ENCODE assay signal across 24 cellular contexts in genomic region chr15:89826671-89827655, GRCh38. TPM values are rescaled to one million over a fixed set of nuclear protein-coding genes. Genes with fewer than 3 reads are reported as not detected.
A peak's percentile ranks its signal among the peaks of the same experiment; 100 is the strongest.
DNase-seq lines count a peak whose midpoint lies in the region; ATAC-seq, FAIRE-seq and TF ChIP-seq lines count a peak whose summit lies in the region.
"Had no signal": no experiment of that assay in that cellular context is flagged by ENCODE, and none has a peak within 500 bp of the region (broad histone marks: within the 10 kb centered on the region; RNA-seq: fewer than 3 reads in every experiment).

No MANE protein-coding gene starts in this region.

- peak overlapping the region; percentile 92; the same call in 1 of the 2 replicates for H3K27ac ChIP-seq in GM23248
- no peak overlapping the region for H3K27ac ChIP-seq in astrocyte (ENCODE audit: low read depth, low read length)
- H3K27ac ChIP-seq in uterus, result no peak overlapping the region
- H3K27ac ChIP-seq: VCaP had no signal

- in situ Hi-C loops in GM23248 (cut with MboI), result no loop called here

- H3K4me1 ChIP-seq in GM23248 (ENCODE audit: insufficient read depth) (peaks cover 62% of the 10 kb centered on the region), astrocyte (ENCODE audit: insufficient read depth, low read length) (peaks cover 40% of the 10 kb centered on the region), uterus (no peaks in the 10 kb centered on the region)

- H3K4me2 ChIP-seq in GM23248 (ENCODE audit: unreplicated experiment) (no peak overlapping the region), astrocyte (ENCODE audit: low read length) (no peak overlapping the region)

- H3F3A ChIP-seq in GM23248 (ENCODE audit: insufficient read depth), result peaks cover 21% of the 10 kb centered on the region

- TF ChIP-seq CTCF in CD14-positive monocyte (IDR thresholded peaks at IDR 0.05), result no peak
- TF ChIP-seq CTCF in astrocyte (IDR thresholded peaks at IDR 0.05; ENCODE audit: insufficient read depth, low read depth, low read length), result no peak
- no peak for TF ChIP-seq CTCF in mesothelial cell of epicardium (IDR thresholded peaks at IDR 0.05; ENCODE audit: unreplicated experiment)
- TF ChIP-seq CTCF in uterus (IDR thresholded peaks at IDR 0.05), result no peak

- H3K27ac Mint-ChIP-seq in CD14-positive monocyte, result peak overlapping the region; percentile 96 to 100 (median 99)
- peak overlapping the region; percentile 34 for H3K27ac Mint-ChIP-seq in astrocyte (ENCODE audit: unreplicated experiment)
- peak overlapping the region; percentile 0 for H3K27ac Mint-ChIP-seq in mesothelial cell of epicardium

- no peak for DNase-seq in CD14-positive monocyte (ENCODE audit: low spot score)
- no peak for DNase-seq in GM23248
- no peak for DNase-seq in astrocyte (ENCODE audit: low read depth)
- no peak for DNase-seq in mesothelial cell of epicardium (ENCODE audit: low spot score in 2 of 2, unreplicated experiment in 2 of 2)
- no peak for DNase-seq in uterus
- DNase-seq: activated gamma-delta T cell; cerebellar nuclear complex; DND-41; effector CD4-positive, alpha-beta T cell; kidney glomerular epithelial cell; mesendoderm; NCI-H1694; OCI-M1; SHP77 treated with DMSO at 0.1 percent for 48 hours; stimulated activated naive CD4-positive, alpha-beta T cell; T-helper 1 cell had no signal

- H3K27me3 Mint-ChIP-seq in CD14-positive monocyte (ENCODE audit: low read depth in 3 of 3), result peaks cover 1 to 5% (median 4%) of the 10 kb centered on the region in 3 donors
- H3K27me3 Mint-ChIP-seq in astrocyte (ENCODE audit: low read depth, unreplicated experiment), result peaks cover 5% of the 10 kb centered on the region
- peaks cover 5% of the 10 kb centered on the region for H3K27me3 Mint-ChIP-seq in mesothelial cell of epicardium (ENCODE audit: low read depth)

- H3K79me2 ChIP-seq in GM23248 (ENCODE audit: insufficient read depth) (peaks cover 12% of the 10 kb centered on the region; the same call in 1 of the 2 replicates), astrocyte (ENCODE audit: insufficient read depth, low read length) (no peaks in the 10 kb centered on the region)

- H3K9me3 ChIP-seq in GM23248 (ENCODE audit: low read depth) (no peaks in the 10 kb centered on the region), astrocyte (ENCODE audit: insufficient read depth, low read depth, low read length) (no peaks in the 10 kb centered on the region), uterus (no peaks in the 10 kb centered on the region)
- H3K9me3 ChIP-seq: gastroesophageal sphincter, prostate gland, transverse colon had no signal

- H3K36me3 Mint-ChIP-seq in CD14-positive monocyte (peaks cover 26 to 40% of the 10 kb centered on the region in 2 donors), astrocyte (ENCODE audit: low read depth, unreplicated experiment) (peaks cover 1% of the 10 kb centered on the region), mesothelial cell of epicardium (no peaks in the 10 kb centered on the region)

- TF ChIP-seq POLR2A in uterus (IDR thresholded peaks at IDR 0.05), result no peak

- ATAC-seq in GM21515 (IDR thresholded peaks at IDR 0.05; ENCODE audit: unreplicated experiment) (no peak), GM21423 (IDR thresholded peaks at IDR 0.05; ENCODE audit: unreplicated experiment) (no peak), GM21717 (IDR thresholded peaks at IDR 0.05; ENCODE audit: unreplicated experiment) (no peak)
- ATAC-seq: gastroesophageal sphincter; naive thymus-derived CD8-positive, alpha-beta T cell had no signal

- peaks cover 83% of the 10 kb centered on the region for H3K4me1 Mint-ChIP-seq in CD14-positive monocyte
- peaks cover 21% of the 10 kb centered on the region for H3K4me1 Mint-ChIP-seq in astrocyte (ENCODE audit: low read depth, unreplicated experiment)
- H3K4me1 Mint-ChIP-seq in mesothelial cell of epicardium, result peaks cover 10% of the 10 kb centered on the region

- intact Hi-C loops in CD14-positive monocyte (cut with micrococcal nuclease), result no loop called here
- intact Hi-C loops in uterus (cut with DNase I; ENCODE audit: low total_unique reads), result no loop called here

- H3K36me3 ChIP-seq in GM23248 (ENCODE audit: low read depth) (no peaks in the 10 kb centered on the region), astrocyte (ENCODE audit: insufficient read depth, low read length) (no peaks in the 10 kb centered on the region), uterus (no peaks in the 10 kb centered on the region)
- H3K36me3 ChIP-seq: prostate gland, transverse colon had no signal

- H3K4me3 ChIP-seq in GM23248 (no peak overlapping the region), astrocyte (ENCODE audit: insufficient read depth, low read depth, low read length) (no peak overlapping the region), uterus (no peak overlapping the region)
- H3K4me3 ChIP-seq: gastroesophageal sphincter, prostate gland, transverse colon had no signal

- 91 to 93% methylated on average over 12 to 13 of the region's 13 CpGs for WGBS in GM23248 (ENCODE audit: low coverage in 1 of 2, low lambda C conversion rate in 2 of 2, missing lambda C conversion rate in 2 of 2), 2 experiments

- H3K9me3 Mint-ChIP-seq in CD14-positive monocyte (peaks cover 0 to 2% (median 0%) of the 10 kb centered on the region in 7 donors), astrocyte (ENCODE audit: unreplicated experiment) (no peaks in the 10 kb centered on the region), mesothelial cell of epicardium (no peaks in the 10 kb centered on the region)
- H3K9me3 Mint-ChIP-seq: naive thymus-derived CD8-positive, alpha-beta T cell had no signal

- H3K27me3 ChIP-seq in GM23248 (replicated peaks; ENCODE audit: insufficient read depth) (no peaks in the 10 kb centered on the region), astrocyte (ENCODE audit: insufficient read depth, low read length) (no peaks in the 10 kb centered on the region), uterus (no peaks in the 10 kb centered on the region)
- H3K27me3 ChIP-seq: transverse colon had no signal

- H3K9me2 ChIP-seq in GM23248 (ENCODE audit: insufficient read depth), result no peaks in the 10 kb centered on the region

- H2AFZ ChIP-seq in GM23248, result no peak overlapping the region
- no peak overlapping the region for H2AFZ ChIP-seq in astrocyte (ENCODE audit: low read depth, low read length)

- H3K9ac ChIP-seq in GM23248 (no peak overlapping the region), astrocyte (ENCODE audit: low read length) (no peak overlapping the region)

- FAIRE-seq in astrocyte (lab: Jason Lieb, UNC), result no peak

- H3K4me3 Mint-ChIP-seq in CD14-positive monocyte, result no peak overlapping the region
- H3K4me3 Mint-ChIP-seq in astrocyte (ENCODE audit: unreplicated experiment), result no peak overlapping the region
- no peak overlapping the region for H3K4me3 Mint-ChIP-seq in mesothelial cell of epicardium
- H3K4me3 Mint-ChIP-seq: naive thymus-derived CD8-positive, alpha-beta T cell had no signal

- H4K20me1 ChIP-seq in GM23248 (ENCODE audit: insufficient read depth) (no peaks in the 10 kb centered on the region), astrocyte (ENCODE audit: insufficient read depth, low read length) (no peaks in the 10 kb centered on the region)

RNA-seq across cellular contexts. Expression of gene ANPEP, which starts 12.3 kb away (rescaled TPM):
- polyA plus RNA-seq in CD14-positive monocyte, result 100 to 1,000 TPM in 1 of 2 donors, 10 to 100 TPM in 1; 58.4 to 108 TPM
- 464 and 467 TPM in 2 replicates for total RNA-seq in GM23248 (2014; rRNA removed; shearing (Covaris generic))
- 568 and 585 TPM in 2 replicates for polyA plus RNA-seq in GM23248 (2016; fragmentation: Nextera tagmentation; extraction: Ambion mirVana)
- total RNA-seq in astrocyte, result 0.22 and 0.25 TPM in 2 replicates
- 12.5 to 16.3 TPM (median 15.8 TPM) in 3 replicates for total RNA-seq in mesothelial cell of epicardium
- 1 to 10 TPM in 3 of 4 donors, under 1 TPM in 1; 0.88 to 5.9 (median 2.2) TPM for total RNA-seq in uterus

RNA-seq across cellular contexts. Expression of gene MESP2, which starts 50.8 kb away (rescaled TPM):
- polyA plus RNA-seq in CD14-positive monocyte, result under 1 TPM in 1 of 2 donors, not detected in 1; 0.67 TPM
- not detected in 2 replicates for total RNA-seq in GM23248 (2014; rRNA removed; shearing (Covaris generic))
- polyA plus RNA-seq in GM23248 (2016; fragmentation: Nextera tagmentation; extraction: Ambion mirVana), result not detected in 2 replicates
- not detected in 2 replicates for total RNA-seq in astrocyte
- total RNA-seq in mesothelial cell of epicardium, result 0.29 TPM in 1 of 3 replicates, not detected in the others
- under 1 TPM in 1 of 4 donors, not detected in 3; 0.21 TPM for total RNA-seq in uterus
- total RNA-seq: gastroesophageal sphincter; naive thymus-derived CD8-positive, alpha-beta T cell had no signal
- polyA plus RNA-seq: naive thymus-derived CD8-positive, alpha-beta T cell had no signal

Comparison
In these comparisons a context has a peak if more than half of its experiments do, and no peak if none do; other contexts are left out.
1. H3K27ac Mint-ChIP-seq: peak in every context shown above with its lines; median percentile 99 in CD14-positive monocyte; 34 in astrocyte; 0 in mesothelial cell of epicardium.
2. RNA of gene ANPEP, which starts 12.3 kb away (total RNA-seq): 464 to 467 TPM in GM23248; 12.5 to 16.3 TPM in mesothelial cell of epicardium, 0.88 to 5.9 TPM in uterus and 0.22 to 0.25 TPM in astrocyte; every median in the first group is over 10 times any median in the second.